Comparison of ENCODE assay signal across 1 cellular context in the genomic region with DNA sequence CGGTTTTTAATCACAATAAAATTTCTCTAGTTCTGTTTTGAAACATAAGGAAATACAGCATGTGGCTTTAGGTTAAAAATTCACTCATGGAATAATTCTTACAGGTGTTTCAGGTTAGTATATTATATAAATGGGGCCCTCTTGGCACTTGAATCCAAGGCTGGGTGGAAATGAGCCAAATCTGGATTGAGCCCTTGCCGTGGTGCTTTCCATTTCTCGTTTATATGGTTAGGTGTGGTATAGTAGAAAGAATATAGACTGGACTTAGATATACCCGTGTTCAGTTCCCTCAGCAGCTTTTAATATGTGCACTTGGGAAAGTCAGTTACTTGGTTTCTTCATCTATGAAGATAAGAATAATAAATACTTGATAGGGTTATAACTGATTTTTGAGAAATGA.
TF ChIP-seq lines count a peak whose summit lies in the region.

No MANE protein-coding gene starts in this region.

TF ChIP-seq in IMR-90, 13 proteins besides CTCF, POLR2A, EP300 and RAD21:
- no peak for TF ChIP-seq MAFK (IDR thresholded peaks at IDR 0.05; ENCODE audit: low read depth, low read length)
- no peak for TF ChIP-seq MAZ (IDR thresholded peaks at IDR 0.05; ENCODE audit: borderline replicate concordance, low read depth, low read length)
- no peak for TF ChIP-seq CHD1 (IDR thresholded peaks at IDR 0.05; ENCODE audit: low read depth, low read length)
- TF ChIP-seq BHLHE40 (IDR thresholded peaks at IDR 0.05; ENCODE audit: low read depth, low read length) = no peak
- TF ChIP-seq RFX5 (IDR thresholded peaks at IDR 0.05; ENCODE audit: low read depth, low read length) = no peak
- TF ChIP-seq RCOR1 (IDR thresholded peaks at IDR 0.05; ENCODE audit: insufficient replicate concordance, low read length) = no peak
- TF ChIP-seq NFE2L2 (IDR thresholded peaks at IDR 0.05; ENCODE audit: low read depth, low read length) = no peak
- TF ChIP-seq CEBPB (IDR thresholded peaks at IDR 0.05; ENCODE audit: low read depth, low read length) = no peak
- TF ChIP-seq FOS (IDR thresholded peaks at IDR 0.05; ENCODE audit: low read depth, low read length) = no peak
